ENCODE assay signal across 8 cellular contexts in the genomic region with DNA sequence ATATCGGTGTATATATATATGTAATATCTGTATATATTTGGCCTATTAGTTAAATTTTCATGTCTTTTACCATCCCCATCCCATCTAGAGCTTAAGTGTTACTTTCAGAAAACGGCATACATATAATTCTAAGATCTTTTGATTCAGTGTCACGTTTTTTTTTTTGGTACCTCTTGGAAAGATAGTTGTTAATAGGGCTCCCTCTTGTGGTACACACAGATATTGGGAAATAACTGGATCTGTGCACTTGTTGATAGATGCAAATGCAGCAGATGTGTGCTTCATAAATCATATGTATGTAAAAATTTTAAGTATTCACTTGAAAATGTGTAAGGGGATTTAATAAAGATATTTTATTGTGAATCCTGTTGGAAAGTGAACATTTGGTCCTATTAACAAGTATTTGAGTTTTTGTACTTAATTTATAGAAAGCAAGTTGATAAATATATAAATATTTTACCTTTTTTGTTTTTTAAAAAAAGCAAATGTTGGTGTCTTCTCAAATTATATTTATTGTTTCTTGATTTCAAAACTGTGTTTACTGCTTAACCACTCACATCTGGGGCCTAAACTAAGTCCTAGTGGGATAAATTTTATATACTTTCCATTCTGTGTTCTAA.
A peak's percentile ranks its signal among the peaks of the same experiment; 100 is the strongest.
DNase-seq lines count a peak whose midpoint lies in the region; ATAC-seq and TF ChIP-seq lines count a peak whose summit lies in the region.

No MANE protein-coding gene starts in this region.

- no peak overlapping the region for H3K4me2 ChIP-seq in SU-DHL-6 (ENCODE audit: low read depth, low read length, poor library complexity, severe bottlenecking)
- no peak overlapping the region for H3K4me2 ChIP-seq in neural cell (ENCODE audit: low read length)

- no peak for ATAC-seq in GM21737 (IDR thresholded peaks at IDR 0.05; ENCODE audit: unreplicated experiment)

- peak; percentile 26 for TF ChIP-seq CTCF in SU-DHL-6 (IDR thresholded peaks at IDR 0.05; ENCODE audit: insufficient read depth, low read length, poor library complexity, severe bottlenecking)
- TF ChIP-seq CTCF in neural cell (IDR thresholded peaks at IDR 0.05; ENCODE audit: poor library complexity, severe bottlenecking) = peak; percentile 85

- peak; percentile 75 for DNase-seq in G401 (ENCODE audit: low spot score)
- DNase-seq in HEK293T (ENCODE audit: extremely low spot score) = peak; percentile 49
- DNase-seq in NCI-H1694 (lab: John Stamatoyannopoulos, UW) = peak; percentile 80
- peak; percentile 76 for DNase-seq in fibroblast of gingiva (ENCODE audit: low read depth)
- no peak for DNase-seq in activated CD8-positive, alpha-beta memory T cell treated with anti-CD3 and anti-CD28 coated beads for 24 hours

- H3K9me2 ChIP-seq in SU-DHL-6 (replicated peaks; ENCODE audit: insufficient read depth, low read length) (no peaks in the 10 kb centered on the region), neural cell (ENCODE audit: insufficient read depth, low read length) (no peaks in the 10 kb centered on the region)

- H3K27ac ChIP-seq in SU-DHL-6 (ENCODE audit: low read depth, low read length) = no peak overlapping the region
- H3K27ac ChIP-seq in neural cell (ENCODE audit: low read length) = no peak overlapping the region

- H3F3A ChIP-seq in SU-DHL-6 (ENCODE audit: insufficient read depth) (no peaks in the 10 kb centered on the region; the same call in 1 of the 2 replicates), neural cell (ENCODE audit: insufficient read depth, low read length, poor library complexity, severe bottlenecking) (no peaks in the 10 kb centered on the region)

- no peak overlapping the region for H3K4me3 ChIP-seq in SU-DHL-6 (ENCODE audit: insufficient read depth, low read length, poor library complexity, severe bottlenecking)
- no peak overlapping the region for H3K4me3 ChIP-seq in neural cell (ENCODE audit: low read length)

- in situ Hi-C loops in G401 (cut with HindIII; ENCODE audit: low sequenced_read_pairs) = no loop called here

- no peak for TF ChIP-seq EP300 in neural cell (conservative IDR thresholded peaks at IDR 0.05; ENCODE audit: poor library complexity, severe bottlenecking)

- no peaks in the 10 kb centered on the region for H3K9me3 ChIP-seq in SU-DHL-6 (ENCODE audit: insufficient read depth, low read length)
- no peaks in the 10 kb centered on the region for H3K9me3 ChIP-seq in neural cell (ENCODE audit: low read length)

- H3K9ac ChIP-seq in SU-DHL-6 (ENCODE audit: low read length) (no peak overlapping the region), neural cell (ENCODE audit: low read length) (no peak overlapping the region)

- H3K79me2 ChIP-seq in SU-DHL-6 (ENCODE audit: insufficient read depth, low read length) (no peaks in the 10 kb centered on the region), neural cell (replicated peaks; ENCODE audit: insufficient read depth, low read length) (no peaks in the 10 kb centered on the region)

- peak; percentile 88 for TF ChIP-seq RAD21 in neural cell (conservative IDR thresholded peaks at IDR 0.05)

- POLR2A ChIA-PET in HEK293T (lab: Yijun Ruan, JAX) = no interaction called here

- H4K20me1 ChIP-seq in SU-DHL-6 (ENCODE audit: low read depth, low read length) = no peaks in the 10 kb centered on the region
- H4K20me1 ChIP-seq in neural cell (ENCODE audit: insufficient read depth) = no peaks in the 10 kb centered on the region

- H3K36me3 ChIP-seq in SU-DHL-6 (ENCODE audit: low read length) = no peaks in the 10 kb centered on the region
- no peaks in the 10 kb centered on the region for H3K36me3 ChIP-seq in neural cell (ENCODE audit: insufficient read depth, low read length)

- CTCF ChIA-PET in HEK293T (lab: Yijun Ruan, JAX) = interaction anchor here (0.7 kb wide), 2 partner anchors 38 to 908 kb away, joined by 4 to 6 read pairs; no protein-coding TSS in a partner anchor

- H3K27me3 ChIP-seq in SU-DHL-6 (ENCODE audit: low read length) = no peaks in the 10 kb centered on the region
- H3K27me3 ChIP-seq in neural cell (ENCODE audit: insufficient read depth, low read depth, low read length) = no peaks in the 10 kb centered on the region

- no peak overlapping the region for H2AFZ ChIP-seq in SU-DHL-6 (ENCODE audit: low read depth, low read length, severe bottlenecking)
- H2AFZ ChIP-seq in neural cell (ENCODE audit: low read depth, low read length) = no peak overlapping the region

TF ChIP-seq in HEK293T, 16 proteins besides CTCF, POLR2A, EP300 and RAD21:
- TF ChIP-seq ZNF384 (IDR thresholded peaks at IDR 0.05) (peak; percentile 94), FOXA1 (IDR thresholded peaks at IDR 0.05) (no peak), PKNOX1 (IDR thresholded peaks at IDR 0.05) (peak; percentile 36; the same call in 1 of the 2 replicates), NFRKB (IDR thresholded peaks at IDR 0.05) (no peak), BHLHE40 (IDR thresholded peaks at IDR 0.05; ENCODE audit: borderline replicate concordance) (no peak)

TF ChIP-seq in neural cell, 6 proteins besides CTCF, POLR2A, EP300 and RAD21:
- no peak for TF ChIP-seq MXI1 (conservative IDR thresholded peaks at IDR 0.05; ENCODE audit: poor library complexity, severe bottlenecking)
- TF ChIP-seq SMC3 (conservative IDR thresholded peaks at IDR 0.05; ENCODE audit: poor library complexity) = peak; percentile 91
- no peak for TF ChIP-seq POLR2AphosphoS5 (IDR thresholded peaks at IDR 0.05)
- TF ChIP-seq TAF1 (IDR thresholded peaks at IDR 0.05; ENCODE audit: low read depth) = no peak
- no peak for TF ChIP-seq REST (IDR thresholded peaks at IDR 0.05; ENCODE audit: borderline replicate concordance)
